Comparison of ENCODE assay signal across 8 cellular contexts in genomic region chr9:33158555-33159057, GRCh38. TPM values are rescaled to one million over a fixed set of nuclear protein-coding genes. Genes with fewer than 3 reads are reported as not detected.
A peak's percentile ranks its signal among the peaks of the same experiment; 100 is the strongest.
DNase-seq lines count a peak whose midpoint lies in the region; ATAC-seq, FAIRE-seq and TF ChIP-seq lines count a peak whose summit lies in the region.

No MANE protein-coding gene starts in this region.

- H3K4me3 ChIP-seq in BLaER1 treated with 17β-estradiol and CSF1 and Interleukin-3, amounts not matched to agents 10 nM and 100 nM: peak overlapping the region in 9 of 10 experiments; percentile 24 to 98 (median 43); a peak in 17 of 20 replicates
- no peak overlapping the region for H3K4me3 ChIP-seq in GM23338
- H3K4me3 ChIP-seq in adipocyte (ENCODE audit: low read length): peak overlapping the region; percentile 68

- peaks cover 18 to 47% (median 24%) of the 10 kb centered on the region in 11 experiments; a peak in 19 of 22 replicates for H4K20me1 ChIP-seq in BLaER1 treated with 17β-estradiol and CSF1 and Interleukin-3, amounts not matched to agents 10 nM and 100 nM
- peaks cover 5% of the 10 kb centered on the region; the same call in 1 of the 2 replicates for H4K20me1 ChIP-seq in GM23338 (replicated peaks; ENCODE audit: insufficient read depth)

- H3F3A ChIP-seq in GM23338 (replicated peaks; ENCODE audit: low read depth): no peaks in the 10 kb centered on the region

- no peak for TF ChIP-seq POLR2A in H54 (IDR thresholded peaks at IDR 0.05; ENCODE audit: low read depth, low read length)

- H3K27me3 ChIP-seq in BLaER1 treated with 17β-estradiol and CSF1 and Interleukin-3, amounts not matched to agents 10 nM and 100 nM: no peaks in the 10 kb centered on the region
- H3K27me3 ChIP-seq in GM23338 (ENCODE audit: insufficient read depth) (no peaks in the 10 kb centered on the region), adipocyte (replicated peaks; ENCODE audit: control insufficient read depth, insufficient read depth, low read length) (no peaks in the 10 kb centered on the region)

- peaks cover 90 to 98% (median 96%) of the 10 kb centered on the region in 10 experiments for H3K4me1 ChIP-seq in BLaER1 treated with 17β-estradiol and CSF1 and Interleukin-3, amounts not matched to agents 10 nM and 100 nM
- H3K4me1 ChIP-seq in GM23338 (ENCODE audit: insufficient read depth): peaks cover 36% of the 10 kb centered on the region
- peaks cover 77% of the 10 kb centered on the region for H3K4me1 ChIP-seq in adipocyte (ENCODE audit: control insufficient read depth, insufficient read depth, low read length)

- H3K79me2 ChIP-seq in GM23338 (replicated peaks; ENCODE audit: insufficient read depth): peaks cover 34% of the 10 kb centered on the region

- TF ChIP-seq CTCF in GM23338 (conservative IDR thresholded peaks at IDR 0.05; ENCODE audit: low read depth in 2 of 2) (no peak), natural killer cell (IDR thresholded peaks at IDR 0.05) (no peak)

- H3K4me3 Mint-ChIP-seq in GM23338: no peak overlapping the region; the same call in 2 of the 3 replicates
- peak overlapping the region; percentile 91 for H3K4me3 Mint-ChIP-seq in natural killer cell

- H3K36me3 ChIP-seq in BLaER1 treated with 17β-estradiol and CSF1 and Interleukin-3, amounts not matched to agents 10 nM and 100 nM: peaks cover 0 to 15% (median 0%) of the 10 kb centered on the region in 11 experiments; a peak in 3 of 22 replicates
- H3K36me3 ChIP-seq in GM23338 (ENCODE audit: insufficient read depth) (no peaks in the 10 kb centered on the region), adipocyte (ENCODE audit: control insufficient read depth, insufficient read depth, low read length, severe bottlenecking) (no peaks in the 10 kb centered on the region)

- DNase-seq in GM23338 (ENCODE audit: low spot score) (no peak), adipocyte (ENCODE audit: low read depth) (no peak), natural killer cell (no peak), H54 (ENCODE audit: insufficient read length, low spot score) (no peak), epidermal melanocyte (ENCODE audit: insufficient read length, low spot score) (no peak)

- H2AFZ ChIP-seq in GM23338: no peak overlapping the region

- peaks cover 41% of the 10 kb centered on the region for H3K4me1 Mint-ChIP-seq in GM23338
- H3K4me1 Mint-ChIP-seq in natural killer cell: peaks cover 96 to 97% of the 10 kb centered on the region in 2 donors

- H3K27me3 Mint-ChIP-seq in GM23338 (ENCODE audit: insufficient read depth, low read depth, poor library complexity): peaks cover 9% of the 10 kb centered on the region
- H3K27me3 Mint-ChIP-seq in natural killer cell (ENCODE audit: low read depth in 2 of 2): no peaks in the 10 kb centered on the region

- intact Hi-C loops in natural killer cell (cut with micrococcal nuclease): loop anchor here (1.0 to 5.0 kb wide), 3 partner anchors 9 to 104 kb away; partner anchors contain the start of genes B4GALT1 and BAG1

- ATAC-seq in GM23338 (no peak), natural killer cell (peak; percentile 22 to 51 (median 48)), HG02938 (IDR thresholded peaks at IDR 0.05; ENCODE audit: unreplicated experiment) (no peak), GM21576 (IDR thresholded peaks at IDR 0.05; ENCODE audit: unreplicated experiment) (no peak)

- no peaks in the 10 kb centered on the region for H3K9me2 ChIP-seq in GM23338 (ENCODE audit: insufficient read depth)

- H3K27ac Mint-ChIP-seq in GM23338 (no peak overlapping the region), natural killer cell (peak overlapping the region; percentile 99)

- H3K9me3 ChIP-seq in BLaER1 treated with 17β-estradiol and CSF1 and Interleukin-3, amounts not matched to agents 10 nM and 100 nM (replicated peaks in 1 of 11): peaks cover 0 to 18% (median 0%) of the 10 kb centered on the region in 11 experiments; a peak in 7 of 22 replicates
- H3K9me3 ChIP-seq in adipocyte (ENCODE audit: control insufficient read depth, low read length): no peaks in the 10 kb centered on the region

- H3K27ac ChIP-seq in BLaER1 treated with 17β-estradiol and CSF1 and Interleukin-3, amounts not matched to agents 10 nM and 100 nM: peak overlapping the region; percentile 84 to 100 (median 91)
- H3K27ac ChIP-seq in GM23338 (ENCODE audit: low read depth): 0 out of 2 replicates have a peak overlapping the region, but pooled peaks have one; percentile 47

- peak overlapping the region; percentile 71 to 97 (median 79) for H3K9ac ChIP-seq in BLaER1 treated with 17β-estradiol and CSF1 and Interleukin-3, amounts not matched to agents 10 nM and 100 nM
- peak overlapping the region; percentile 73 for H3K9ac ChIP-seq in adipocyte (ENCODE audit: low read length)

- H3K9me3 Mint-ChIP-seq in GM23338 (no peaks in the 10 kb centered on the region), natural killer cell (peaks cover 0 to 1% of the 10 kb centered on the region in 2 donors)

- FAIRE-seq in H54 (lab: Jason Lieb, UNC): no peak

- H3K36me3 Mint-ChIP-seq in GM23338 (ENCODE audit: low read depth) (no peaks in the 10 kb centered on the region), natural killer cell (no peaks in the 10 kb centered on the region)

- peak overlapping the region; percentile 89 to 98 (median 96) for H3K4me2 ChIP-seq in BLaER1 treated with 17β-estradiol and CSF1 and Interleukin-3, amounts not matched to agents 10 nM and 100 nM
- peak overlapping the region; percentile 55 for H3K4me2 ChIP-seq in GM23338

TF ChIP-seq in GM23338, 12 proteins besides CTCF, POLR2A, EP300 and RAD21 (continues in another document):
- TF ChIP-seq CREB1 (CRISPR knock-in tag; IDR thresholded peaks at IDR 0.05; ENCODE audit: low read depth) (no peak), EZH2 (IDR thresholded peaks at IDR 0.05; ENCODE audit: low read depth, unreplicated experiment) (no peak), POLR2AphosphoS5 (IDR thresholded peaks at IDR 0.05; ENCODE audit: low read depth) (no peak), ZNF462 (CRISPR knock-in tag; IDR thresholded peaks at IDR 0.05) (no peak), JUNB (IDR thresholded peaks at IDR 0.05; ENCODE audit: unreplicated experiment) (no peak), STAT1 (IDR thresholded peaks at IDR 0.05; ENCODE audit: unreplicated experiment) (no peak), NANOG (IDR thresholded peaks at IDR 0.05; ENCODE audit: borderline replicate concordance) (no peak)

RNA-seq across cellular contexts. Expression of gene B4GALT1, which starts 8.5 kb away (rescaled TPM):
- total RNA-seq in GM23338 (2014; rRNA removed; shearing (Covaris generic)): 14.7 and 15.8 TPM in 2 replicates
- 6.3 and 7.0 TPM in 2 replicates for polyA plus RNA-seq in GM23338 (2016; fragmentation: Nextera tagmentation; extraction: Ambion mirVana)
- total RNA-seq in natural killer cell: 100 to 1,000 TPM; 122 to 143 (median 128) TPM

Comparison
In these comparisons a context has a peak if more than half of its experiments do, and no peak if none do; other contexts are left out.
1. ATAC-seq: peak in natural killer cell (3 of 3); none in GM23338 (single experiment), HG02938 (single experiment) and GM21576 (single experiment).